8 cellular contexts compared by ENCODE assay signal in the genomic region with DNA sequence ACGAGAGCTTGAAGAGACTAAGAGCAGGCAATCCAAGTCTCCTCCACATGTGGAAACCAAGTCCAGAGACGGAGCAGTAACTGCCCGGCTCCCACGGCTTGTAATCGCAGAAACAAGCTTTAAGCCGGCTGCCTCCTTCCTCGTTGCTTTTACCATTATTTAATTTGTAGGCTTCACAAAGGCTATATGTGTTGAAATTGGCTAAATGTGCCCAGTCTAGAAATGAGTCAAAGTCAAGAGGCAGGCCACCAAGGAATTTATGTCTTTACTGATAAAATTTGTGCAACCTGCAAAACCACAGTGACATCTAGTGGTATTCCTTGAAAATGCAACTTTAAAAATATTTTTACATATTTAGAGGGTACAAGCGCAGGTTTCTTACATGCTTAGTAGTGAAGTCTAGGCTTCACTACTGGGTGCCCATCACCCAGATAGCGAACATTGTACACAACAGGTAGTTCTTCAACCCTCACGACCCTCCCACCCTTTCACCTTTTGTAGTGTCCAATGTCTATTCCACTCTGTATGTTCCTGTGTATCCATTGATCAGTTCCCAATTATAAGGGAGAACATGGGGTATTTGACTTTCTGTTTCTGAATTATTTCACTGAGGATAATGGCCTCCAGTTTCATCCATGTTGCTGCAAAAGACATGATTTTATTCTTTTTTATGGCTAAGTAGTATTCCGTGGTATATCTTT. TPM values are rescaled to one million over a fixed set of nuclear protein-coding genes. Genes with fewer than 3 reads are reported as not detected.
DNase-seq lines count a peak whose midpoint lies in the region; ATAC-seq lines count a peak whose summit lies in the region.

No MANE protein-coding gene starts in this region.

- intact Hi-C loops in left ventricle myocardium superior (cut with micrococcal nuclease): no loop called here

- H3K4me3 ChIP-seq in skeletal muscle cell (ENCODE audit: low read depth, low read length): no peak overlapping the region

- no peaks in the 10 kb centered on the region for H3K9me3 Mint-ChIP-seq in activated naive CD8-positive, alpha-beta T cell treated with anti-CD3 and anti-CD28 coated beads, Interleukin-2, amount 50 U/mL, for 24 hours

- no peaks in the 10 kb centered on the region for H3K4me1 Mint-ChIP-seq in activated naive CD8-positive, alpha-beta T cell treated with anti-CD3 and anti-CD28 coated beads, Interleukin-2, amount 50 U/mL, for 24 hours

- ATAC-seq in GM21529 (IDR thresholded peaks at IDR 0.05; ENCODE audit: unreplicated experiment) (peak; percentile 61), left ventricle myocardium superior (peak; percentile 63), GM18511 (IDR thresholded peaks at IDR 0.05; ENCODE audit: unreplicated experiment) (no peak), GM21367 (IDR thresholded peaks at IDR 0.05; ENCODE audit: unreplicated experiment) (no peak)
- peak; percentile 36 for ATAC-seq in activated naive CD8-positive, alpha-beta T cell treated with anti-CD3 and anti-CD28 coated beads, Interleukin-2, amount 50 U/mL, for 24 hours

- peak; percentile 70 for DNase-seq in DMS53 treated with DMSO at 0.1 percent for 48 hours (lab: John Stamatoyannopoulos, UW; ENCODE audit: unreplicated experiment)
- DNase-seq in NCI-H1930 (lab: John Stamatoyannopoulos, UW): peak; percentile 5
- no peak for DNase-seq in activated naive CD8-positive, alpha-beta T cell treated with anti-CD3 and anti-CD28 coated beads, Interleukin-2, amount 50 U/mL, for 24 hours
- no peak for DNase-seq in left ventricle myocardium superior
- peak; percentile 60 for DNase-seq in skeletal muscle cell (ENCODE audit: low read depth)

- H3K27ac Mint-ChIP-seq in activated naive CD8-positive, alpha-beta T cell treated with anti-CD3 and anti-CD28 coated beads, Interleukin-2, amount 50 U/mL, for 24 hours: no peak overlapping the region

- H3K4me3 Mint-ChIP-seq in activated naive CD8-positive, alpha-beta T cell treated with anti-CD3 and anti-CD28 coated beads, Interleukin-2, amount 50 U/mL, for 24 hours: no peak overlapping the region

- no peaks in the 10 kb centered on the region for H3K36me3 Mint-ChIP-seq in activated naive CD8-positive, alpha-beta T cell treated with anti-CD3 and anti-CD28 coated beads, Interleukin-2, amount 50 U/mL, for 24 hours (ENCODE audit: low read depth)

- H3K27me3 Mint-ChIP-seq in activated naive CD8-positive, alpha-beta T cell treated with anti-CD3 and anti-CD28 coated beads, Interleukin-2, amount 50 U/mL, for 24 hours: no peaks in the 10 kb centered on the region

RNA-seq across cellular contexts. Expression of a gene that starts 33.5 kb away (rescaled TPM):
- 8.5 TPM for total RNA-seq in left ventricle myocardium superior

Comparison
In these comparisons a context has a peak if more than half of its experiments do, and no peak if none do; other contexts are left out.
1. DNase-seq: peak in DMS53 treated with DMSO at 0.1 percent for 48 hours (single experiment), NCI-H1930 (2 of 2) and skeletal muscle cell (single experiment); none in activated naive CD8-positive, alpha-beta T cell treated with anti-CD3 and anti-CD28 coated beads, Interleukin-2, amount 50 U/mL, for 24 hours (single experiment) and left ventricle myocardium superior (single experiment).
2. ATAC-seq: peak in GM21529 (single experiment), activated naive CD8-positive, alpha-beta T cell treated with anti-CD3 and anti-CD28 coated beads, Interleukin-2, amount 50 U/mL, for 24 hours (single experiment) and left ventricle myocardium superior (single experiment); none in GM18511 (single experiment) and GM21367 (single experiment).